In the genomic region with DNA sequence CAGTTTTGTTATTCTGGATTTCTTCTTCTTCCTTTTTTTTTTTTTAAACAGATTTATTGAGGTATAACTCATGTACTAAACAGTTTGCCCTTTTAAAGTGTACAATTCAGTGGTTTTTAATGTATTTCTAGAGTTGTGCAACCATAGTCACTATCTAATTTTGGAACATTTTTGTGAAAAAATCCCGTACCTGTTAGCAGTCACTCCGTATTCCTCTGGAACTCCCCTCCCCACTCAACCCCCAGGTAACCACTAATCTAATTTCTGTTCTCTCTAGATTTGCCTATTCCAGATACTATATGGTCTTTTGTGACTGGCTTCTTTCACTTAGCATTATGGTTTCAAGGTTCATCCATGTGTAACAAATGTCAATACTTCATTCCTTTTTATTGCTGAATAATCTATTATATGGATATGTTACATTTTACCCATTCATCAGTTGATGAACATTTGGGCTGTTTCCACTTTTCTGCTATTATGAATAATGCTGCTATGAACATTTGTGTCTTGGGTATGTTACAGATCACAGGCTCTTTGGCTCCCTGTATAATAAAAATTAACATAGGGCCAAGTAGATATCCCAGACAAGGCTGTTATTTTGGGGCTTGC, we compare ENCODE assay signal across 25 cellular contexts. TPM values are rescaled to one million over a fixed set of nuclear protein-coding genes. Genes with fewer than 3 reads are reported as not detected.
DNase-seq lines count a peak whose midpoint lies in the region; ATAC-seq and TF ChIP-seq lines count a peak whose summit lies in the region.
"Had no signal": no experiment of that assay in that cellular context is flagged by ENCODE, and none has a peak within 500 bp of the region (broad histone marks: within the 10 kb centered on the region; RNA-seq: fewer than 3 reads in every experiment).

No MANE protein-coding gene starts in this region.

- DNase-seq in progenitor cell of endocrine pancreas (ENCODE audit: low spot score, unreplicated experiment) = no peak
- DNase-seq in left lobe of liver (ENCODE audit: low spot score) = no peak
- no peak for DNase-seq in stimulated activated naive CD8-positive, alpha-beta T cell treated with anti-CD3 and anti-CD28 coated beads, Interleukin-15, Interleukin-2, amounts not matched to agents 100 U/mL and 50 U/mL, for 24 hours
- DNase-seq: activated CD4-positive, alpha-beta T cell treated with anti-CD3 and anti-CD28 coated beads for 4 hours; activated naive CD8-positive, alpha-beta T cell treated with anti-CD3 and anti-CD28 coated beads, Interleukin-2, amount 50 U/mL, for 24 hours; activated T-cell treated with anti-CD3 and anti-CD28 coated beads, Interleukin-2, amount 50 U/mL, for 4 hours; body of pancreas; CD4-positive, CD25-positive, alpha-beta regulatory T cell; HCEC 1CT; hypothalamus; left ventricle myocardium inferior; MG63; midbrain; naive thymus-derived CD8-positive, alpha-beta T cell; NCI-H1105 treated with DMSO at 0.1 percent for 48 hours; NCI-H1930; NCI-H2227 treated with DMSO at 0.1 percent for 48 hours; NCI-H69; SIG-M5; stimulated activated CD4-positive, alpha-beta T cell treated with anti-CD3 and anti-CD28 coated beads, Interleukin-2, amount 100 ng/mL, for 24 hours; substantia nigra had no signal

- peaks cover 32% of the 10 kb centered on the region for H3K9me3 Mint-ChIP-seq in progenitor cell of endocrine pancreas (ENCODE audit: low read depth)

- peak overlapping the region; percentile 64 for H3K27ac Mint-ChIP-seq in progenitor cell of endocrine pancreas
- H3K27ac Mint-ChIP-seq: activated naive CD8-positive, alpha-beta T cell treated with anti-CD3 and anti-CD28 coated beads, Interleukin-2, amount 50 U/mL, for 24 hours had no signal

- ATAC-seq in GM18868 (IDR thresholded peaks at IDR 0.05; ENCODE audit: unreplicated experiment) (peak; percentile 73), GM21717 (IDR thresholded peaks at IDR 0.05; ENCODE audit: unreplicated experiment) (peak; percentile 67), HG03565 (IDR thresholded peaks at IDR 0.05; ENCODE audit: unreplicated experiment) (peak; percentile 41), left lobe of liver (no peak), GM19324 (IDR thresholded peaks at IDR 0.05; ENCODE audit: low FRiP score, unreplicated experiment) (no peak)
- ATAC-seq in stimulated activated naive CD8-positive, alpha-beta T cell treated with anti-CD3 and anti-CD28 coated beads, Interleukin-15, Interleukin-2, amounts not matched to agents 100 U/mL and 50 U/mL, for 24 hours = no peak
- ATAC-seq: activated naive CD8-positive, alpha-beta T cell treated with anti-CD3 and anti-CD28 coated beads, Interleukin-2, amount 50 U/mL, for 24 hours; activated T-cell treated with anti-CD3 and anti-CD28 coated beads, Interleukin-2, amount 50 U/mL, for 4 hours; body of pancreas; naive thymus-derived CD8-positive, alpha-beta T cell had no signal

- TF ChIP-seq CTCF in progenitor cell of endocrine pancreas (IDR thresholded peaks at IDR 0.05; ENCODE audit: unreplicated experiment) = no peak

- H3K36me3 Mint-ChIP-seq in progenitor cell of endocrine pancreas (ENCODE audit: insufficient read depth) = peaks cover 27% of the 10 kb centered on the region

- H3K27me3 Mint-ChIP-seq in progenitor cell of endocrine pancreas = no peaks in the 10 kb centered on the region
- H3K27me3 Mint-ChIP-seq: activated naive CD8-positive, alpha-beta T cell treated with anti-CD3 and anti-CD28 coated beads, Interleukin-2, amount 50 U/mL, for 24 hours; CD4-positive, CD25-positive, alpha-beta regulatory T cell; naive thymus-derived CD8-positive, alpha-beta T cell had no signal

- no peak overlapping the region for H3K4me3 Mint-ChIP-seq in progenitor cell of endocrine pancreas (ENCODE audit: low read depth)
- H3K4me3 Mint-ChIP-seq: activated naive CD8-positive, alpha-beta T cell treated with anti-CD3 and anti-CD28 coated beads, Interleukin-2, amount 50 U/mL, for 24 hours; activated T-cell treated with anti-CD3 and anti-CD28 coated beads, Interleukin-2, amount 50 U/mL, for 4 hours; CD4-positive, CD25-positive, alpha-beta regulatory T cell; naive thymus-derived CD8-positive, alpha-beta T cell had no signal

- peaks cover 2% of the 10 kb centered on the region for H3K4me1 Mint-ChIP-seq in progenitor cell of endocrine pancreas (ENCODE audit: low read depth)

RNA-seq across cellular contexts. Expression of a gene that starts 21.9 kb away (rescaled TPM):
- 45.6 and 49.9 TPM in 2 replicates for total RNA-seq in progenitor cell of endocrine pancreas
- 50.0 TPM for total RNA-seq in left lobe of liver

Comparison
In these comparisons a context has a peak if more than half of its experiments do, and no peak if none do; other contexts are left out.
1. ATAC-seq: peak in GM18868 (single experiment), GM21717 (single experiment) and HG03565 (single experiment); none in left lobe of liver (single experiment), GM19324 (single experiment) and stimulated activated naive CD8-positive, alpha-beta T cell treated with anti-CD3 and anti-CD28 coated beads, Interleukin-15, Interleukin-2, amounts not matched to agents 100 U/mL and 50 U/mL, for 24 hours (single experiment).